35 cellular contexts compared by ENCODE assay signal in the genomic region with DNA sequence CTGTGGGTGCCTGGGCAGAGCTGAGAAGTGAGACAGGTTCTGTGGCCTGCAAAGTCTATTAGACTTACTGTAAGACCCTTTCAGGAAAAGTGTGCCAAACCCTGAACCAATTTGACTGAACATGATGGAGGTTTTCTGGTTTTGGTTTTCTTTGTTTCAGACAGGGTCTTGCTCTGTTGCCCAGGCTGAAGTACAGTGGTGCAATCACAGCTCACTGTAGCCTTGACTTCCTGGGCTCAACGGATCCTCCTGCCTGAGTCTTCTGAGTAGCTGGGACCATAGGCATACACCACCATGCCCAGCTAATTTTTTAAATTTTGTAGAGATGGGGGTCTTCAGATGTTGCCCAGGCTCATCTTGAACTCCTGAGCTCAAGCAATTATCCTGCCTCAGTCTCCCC.
"Had no signal": no experiment of that assay in that cellular context is flagged by ENCODE, and none has a peak within 500 bp of the region (broad histone marks: within the 10 kb centered on the region; RNA-seq: fewer than 3 reads in every experiment).

No MANE protein-coding gene starts in this region.

- ATAC-seq: activated CD8-positive, alpha-beta memory T cell treated with anti-CD3 and anti-CD28 coated beads, Interleukin-2, amount 10 ng/mL, durations not matched to agents 7 days and 5 days; activated T-cell treated with anti-CD3 and anti-CD28 coated beads, Interleukin-2, amount 50 U/mL, for 72 hours; activated T-helper 17 cell treated with anti-CD3 and anti-CD28 coated beads, Interleukin-2, amount 50 U/mL, for 72 hours; body of pancreas had no signal

- H3K36me3 ChIP-seq: ascending aorta, breast epithelium, MG63 had no signal

- H3K4me1 ChIP-seq: body of pancreas, breast epithelium had no signal

- H3K27ac ChIP-seq: body of pancreas, breast epithelium, PC-9, RWPE1, VCaP had no signal

- H3K4me3 ChIP-seq: ascending aorta, body of pancreas, breast epithelium, MG63, PC-9 had no signal

- H3K27me3 ChIP-seq: ascending aorta, body of pancreas, breast epithelium, MG63 had no signal

- DNase-seq: activated CD4-positive, alpha-beta memory T cell treated with anti-CD3 and anti-CD28 coated beads, Interleukin-2, amount 10 ng/mL, durations not matched to agents 7 days and 5 days; activated CD4-positive, alpha-beta T cell treated with anti-CD3 and anti-CD28 coated beads for 1 hour; activated CD4-positive, alpha-beta T cell treated with anti-CD3 and anti-CD28 coated beads for 48 hours; activated CD4-positive, CD25-positive, alpha-beta regulatory T cell; activated CD8-positive, alpha-beta memory T cell treated with anti-CD3 and anti-CD28 coated beads for 24 hours; activated CD8-positive, alpha-beta memory T cell treated with anti-CD3 and anti-CD28 coated beads, Interleukin-2, amount 10 ng/mL, durations not matched to agents 7 days and 5 days; activated effector memory CD4-positive, alpha-beta T cell treated with anti-CD3 and anti-CD28 coated beads, Interleukin-2, amount 50 U/mL, for 16 hours; activated naive CD4-positive, alpha-beta T cell; activated naive CD4-positive, alpha-beta T cell treated with anti-CD3 and anti-CD28 coated beads, Interleukin-2, amount 50 U/mL, for 16 hours; activated naive CD8-positive, alpha-beta T cell treated with anti-CD3 and anti-CD28 coated beads for 36 hours; activated T-cell treated with anti-CD3 and anti-CD28 coated beads, Interleukin-2, amount 50 U/mL, for 1 hour; activated T-cell treated with anti-CD3 and anti-CD28 coated beads, Interleukin-2, amount 50 U/mL, for 72 hours; amniotic stem cell; body of pancreas; Kasumi-1; KG1; MG63; NCI-H1048; NCI-H1105 treated with DMSO at 0.1 percent for 48 hours; NCI-H1436; NCI-H1694; NCI-H2029; NCI-H524 treated with DMSO at 0.1 percent for 48 hours; PC-9; Right ventricle myocardium superior; SW 1271; T-helper 1 cell; T-helper 2 cell; T-helper 9 cell had no signal

- H3K9me3 ChIP-seq: ascending aorta, body of pancreas, breast epithelium, MG63 had no signal

- H2AFZ ChIP-seq: PC-9 had no signal

- H3K4me2 ChIP-seq: PC-9 had no signal

- FAIRE-seq: RCC 7860 had no signal
